16 cellular contexts compared by ENCODE assay signal in the genomic region with DNA sequence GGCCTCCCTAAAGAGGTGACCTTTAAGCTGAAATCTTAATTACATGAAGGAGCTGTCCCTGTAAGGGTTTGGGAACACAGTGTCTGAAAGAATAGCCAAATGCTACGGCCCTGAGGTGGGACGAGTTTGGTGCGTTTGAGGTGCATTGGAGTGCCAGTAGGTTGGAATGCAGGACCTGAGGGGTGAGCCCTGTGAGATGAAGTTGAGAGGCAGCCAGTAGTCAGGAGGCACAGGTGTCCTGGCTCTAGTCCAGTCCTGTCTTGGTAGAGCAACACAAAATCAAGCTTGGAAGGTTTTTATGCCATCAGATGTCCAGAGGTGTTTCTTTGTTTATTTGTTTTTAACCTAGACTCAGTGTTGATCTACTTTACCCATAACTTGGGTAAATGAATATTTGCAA.
"Had no signal": no experiment of that assay in that cellular context is flagged by ENCODE, and none has a peak within 500 bp of the region (broad histone marks: within the 10 kb centered on the region; RNA-seq: fewer than 3 reads in every experiment).

No MANE protein-coding gene starts in this region.

- H3K27ac ChIP-seq: brain microvascular endothelial cell, epithelial cell of prostate, right lobe of liver, suprapubic skin, upper lobe of left lung had no signal

- H3K9me3 Mint-ChIP-seq: activated naive CD8-positive, alpha-beta T cell treated with anti-CD3 and anti-CD28 coated beads for 36 hours; activated T-helper 1 cell treated with anti-CD3 and anti-CD28 coated beads, Interleukin-12 subunit alpha, Interleukin-12 subunit beta, Interleukin-2, Interleukin-4 antibody, amounts not matched to agents 30 ng/mL and 10 ng/mL and 1 ng/mL, durations not matched to agents 14 hours and 24 hours and 36 hours; mesothelial cell of epicardium had no signal

- DNase-seq: activated CD4-positive, alpha-beta T cell treated with anti-CD3 and anti-CD28 coated beads, Interleukin-2, amount 50 U/mL, for 1 hour; activated naive CD8-positive, alpha-beta T cell treated with anti-CD3 and anti-CD28 coated beads for 36 hours; anterior cingulate cortex; brain microvascular endothelial cell; left colon; right lobe of liver; stimulated activated CD4-positive, alpha-beta T cell treated with anti-CD3 and anti-CD28 coated beads, Interleukin-4, amount 100 ng/mL, for 4 hours; stimulated activated CD8-positive, alpha-beta memory T cell treated with anti-CD3 and anti-CD28 coated beads, Interleukin-4, amount 100 ng/mL, for 48 hours; stimulated activated naive CD8-positive, alpha-beta T cell treated with anti-CD3 and anti-CD28 coated beads, Interleukin-15, Interleukin-2, amounts not matched to agents 100 U/mL and 50 U/mL, for 24 hours had no signal

- H3K36me3 Mint-ChIP-seq: activated naive CD8-positive, alpha-beta T cell treated with anti-CD3 and anti-CD28 coated beads for 36 hours; mesothelial cell of epicardium had no signal

- H3K4me3 Mint-ChIP-seq: activated naive CD8-positive, alpha-beta T cell treated with anti-CD3 and anti-CD28 coated beads for 36 hours; activated T-helper 1 cell treated with anti-CD3 and anti-CD28 coated beads, Interleukin-12 subunit alpha, Interleukin-12 subunit beta, Interleukin-2, Interleukin-4 antibody, amounts not matched to agents 30 ng/mL and 10 ng/mL and 1 ng/mL, durations not matched to agents 14 hours and 24 hours and 36 hours; mesothelial cell of epicardium had no signal

- H3K27me3 ChIP-seq: brain microvascular endothelial cell, right lobe of liver, suprapubic skin, upper lobe of left lung had no signal

- H3K9me3 ChIP-seq: right lobe of liver, suprapubic skin, upper lobe of left lung had no signal

- H3K27me3 Mint-ChIP-seq: activated naive CD8-positive, alpha-beta T cell treated with anti-CD3 and anti-CD28 coated beads for 36 hours had no signal

- ATAC-seq: left colon; right lobe of liver; stimulated activated naive CD8-positive, alpha-beta T cell treated with anti-CD3 and anti-CD28 coated beads, Interleukin-15, Interleukin-2, amounts not matched to agents 100 U/mL and 50 U/mL, for 24 hours had no signal

- H3K36me3 ChIP-seq: brain microvascular endothelial cell, right lobe of liver, suprapubic skin had no signal

- H3K4me3 ChIP-seq: lung, right lobe of liver, smooth muscle cell, suprapubic skin, upper lobe of left lung had no signal

- H3K27ac Mint-ChIP-seq: activated naive CD8-positive, alpha-beta T cell treated with anti-CD3 and anti-CD28 coated beads for 36 hours; activated T-helper 1 cell treated with anti-CD3 and anti-CD28 coated beads, Interleukin-12 subunit alpha, Interleukin-12 subunit beta, Interleukin-2, Interleukin-4 antibody, amounts not matched to agents 30 ng/mL and 10 ng/mL and 1 ng/mL, durations not matched to agents 14 hours and 24 hours and 36 hours; mesothelial cell of epicardium had no signal

- H3K4me2 ChIP-seq: smooth muscle cell had no signal

- H3K4me1 Mint-ChIP-seq: activated naive CD8-positive, alpha-beta T cell treated with anti-CD3 and anti-CD28 coated beads for 36 hours had no signal
